Comparison of ENCODE assay signal across 1 cellular context in the genomic region with DNA sequence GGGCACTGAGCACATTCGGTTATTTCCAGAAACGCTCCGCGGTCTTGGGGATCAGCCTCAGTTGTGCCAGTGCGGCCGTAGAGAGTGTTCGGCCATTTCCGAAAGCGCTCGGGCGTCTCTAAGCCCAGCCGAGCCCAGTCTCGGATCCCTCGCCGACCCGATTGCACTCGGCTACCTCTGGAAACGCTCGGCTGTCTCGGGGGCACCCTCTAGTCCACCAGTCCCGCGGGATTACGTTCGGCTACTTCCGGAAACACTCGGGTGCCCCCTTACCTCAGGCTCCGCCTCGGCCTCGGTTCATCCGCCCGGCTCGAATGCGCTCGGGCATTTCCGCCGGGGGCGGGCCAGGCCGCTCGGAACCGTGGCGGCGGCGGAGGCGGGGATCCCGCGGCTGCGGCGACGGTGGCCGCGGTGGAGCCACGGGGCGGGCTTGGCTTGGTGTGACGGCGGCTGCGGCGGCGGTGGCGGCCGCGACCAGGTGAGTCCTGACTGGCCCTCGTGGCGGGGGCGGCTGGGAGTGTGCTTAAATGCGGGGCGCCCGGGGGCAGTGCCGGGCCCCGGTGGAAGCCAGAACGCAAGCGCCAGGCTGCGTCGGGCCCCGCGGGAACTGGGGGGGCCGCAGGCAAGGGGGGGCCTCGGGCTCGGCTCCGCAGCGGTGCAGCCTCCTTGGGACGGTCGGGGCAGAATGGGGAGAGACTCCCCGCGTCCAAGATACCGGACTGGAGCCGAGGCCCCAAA.
TF ChIP-seq lines count a peak whose summit lies in the region.

Gene PIK3R2, plus strand, starts transcription at position 347 of the 738 bp plus-strand sequence. CDS start 2,717 bp downstream, outside the sequence.

TF ChIP-seq in HepG2, 621 proteins besides CTCF, POLR2A, EP300 and RAD21 (continued from another document):
- peak; percentile 49; the same call in 1 of the 2 replicates for TF ChIP-seq ZBTB25 (CRISPR knock-in tag; IDR thresholded peaks at IDR 0.05)
- TF ChIP-seq HNRNPLL (IDR thresholded peaks at IDR 0.05; ENCODE audit: low read depth, low read length, poor library complexity, severe bottlenecking) = peak; percentile 68
- peak; percentile 57; the same call in 1 of the 2 replicates for TF ChIP-seq ZNF235 (CRISPR knock-in tag; IDR thresholded peaks at IDR 0.05; ENCODE audit: borderline replicate concordance)
- 0 out of 2 replicates have a peak, but pooled peaks have one; percentile 39 for TF ChIP-seq NKX3-1 (CRISPR knock-in tag; IDR thresholded peaks at IDR 0.05)
- TF ChIP-seq CAMTA2 (CRISPR knock-in tag; IDR thresholded peaks at IDR 0.05; ENCODE audit: borderline replicate concordance) = 0 out of 2 replicates have a peak, but pooled peaks have one; percentile 76
- peak; percentile 2; the same call in 1 of the 2 replicates for TF ChIP-seq ISL2 (CRISPR knock-in tag; IDR thresholded peaks at IDR 0.05)
- TF ChIP-seq MXD3 (CRISPR knock-in tag; IDR thresholded peaks at IDR 0.05) = no peak; the same call in 1 of the 2 replicates
- TF ChIP-seq SMYD3 (CRISPR knock-in tag; IDR thresholded peaks at IDR 0.05) = 0 out of 2 replicates have a peak, but pooled peaks have one; percentile 48
- TF ChIP-seq SRSF4 (IDR thresholded peaks at IDR 0.05; ENCODE audit: low read depth, low read length, poor library complexity, severe bottlenecking) = no peak
- 0 out of 2 replicates have a peak, but pooled peaks have one; percentile 36 for TF ChIP-seq TMF1 (CRISPR knock-in tag; IDR thresholded peaks at IDR 0.05; ENCODE audit: low read depth)
- TF ChIP-seq, protein P1, sequence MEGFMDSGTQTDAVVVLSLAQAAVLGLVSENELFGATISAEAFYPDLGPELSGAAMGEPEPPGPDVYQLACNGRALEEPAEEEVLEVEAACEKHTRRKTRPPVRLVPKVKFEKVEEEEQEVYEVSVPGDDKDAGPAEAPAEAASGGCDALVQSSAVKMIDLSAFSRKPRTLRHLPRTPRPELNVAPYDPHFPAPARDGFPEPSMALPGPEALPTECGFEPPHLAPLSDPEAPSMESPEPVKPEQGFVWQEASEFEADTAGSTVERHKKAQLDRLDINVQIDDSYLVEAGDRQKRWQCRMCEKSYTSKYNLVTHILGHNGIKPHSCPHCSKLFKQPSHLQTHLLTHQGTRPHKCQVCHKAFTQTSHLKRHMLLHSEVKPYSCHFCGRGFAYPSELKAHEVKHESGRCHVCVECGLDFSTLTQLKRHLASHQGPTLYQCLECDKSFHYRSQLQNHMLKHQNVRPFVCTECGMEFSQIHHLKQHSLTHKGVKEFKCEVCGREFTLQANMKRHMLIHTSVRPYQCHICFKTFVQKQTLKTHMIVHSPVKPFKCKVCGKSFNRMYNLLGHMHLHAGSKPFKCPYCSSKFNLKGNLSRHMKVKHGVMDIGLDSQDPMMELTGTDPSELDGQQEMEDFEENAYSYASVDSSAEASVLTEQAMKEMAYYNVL (CRISPR knock-in tag; IDR thresholded peaks at IDR 0.05; ENCODE audit: borderline replicate concordance) = peak; percentile 35; the same call in 1 of the 2 replicates
- TF ChIP-seq TOPORS (CRISPR knock-in tag; IDR thresholded peaks at IDR 0.05) = peak; percentile 56; the same call in 1 of the 2 replicates
- TF ChIP-seq TCF12 (IDR thresholded peaks at IDR 0.05) = no peak
- no peak for TF ChIP-seq TCF12 (CRISPR knock-in tag; IDR thresholded peaks at IDR 0.05)
- TF ChIP-seq YEATS4 (CRISPR knock-in tag; IDR thresholded peaks at IDR 0.05; ENCODE audit: borderline replicate concordance) = peak; percentile 67; the same call in 1 of the 2 replicates
- peak; percentile 31; the same call in 1 of the 2 replicates for TF ChIP-seq ZBTB7A (CRISPR knock-in tag; IDR thresholded peaks at IDR 0.05)
- 0 out of 2 replicates have a peak, but pooled peaks have one; percentile 27 for TF ChIP-seq ZNF124 (CRISPR knock-in tag; IDR thresholded peaks at IDR 0.05)
- TF ChIP-seq POLR2G (IDR thresholded peaks at IDR 0.05; ENCODE audit: low read depth, low read length) = peak; percentile 80
- peak; percentile 67; the same call in 1 of the 2 replicates for TF ChIP-seq POLR2AphosphoS5 (IDR thresholded peaks at IDR 0.05; ENCODE audit: low read depth, low read length)
- peak; percentile 87 for TF ChIP-seq ZNF563 (CRISPR knock-in tag; IDR thresholded peaks at IDR 0.05)
- peak; percentile 54; the same call in 1 of the 2 replicates for TF ChIP-seq GABPB1 (CRISPR knock-in tag; IDR thresholded peaks at IDR 0.05)
- TF ChIP-seq MAX (IDR thresholded peaks at IDR 0.05) = peak; percentile 78
- TF ChIP-seq KDM5B (CRISPR knock-in tag; IDR thresholded peaks at IDR 0.05; ENCODE audit: borderline replicate concordance) = peak; percentile 71
- TF ChIP-seq PHF21A (CRISPR knock-in tag; IDR thresholded peaks at IDR 0.05) = peak; percentile 13
- no peak for TF ChIP-seq POLR2AphosphoS2 (IDR thresholded peaks at IDR 0.05; ENCODE audit: low read depth, low read length)
- peak; percentile 18; the same call in 1 of the 2 replicates for TF ChIP-seq ZNF557 (CRISPR knock-in tag; IDR thresholded peaks at IDR 0.05)
- TF ChIP-seq ZFP91 (CRISPR knock-in tag; IDR thresholded peaks at IDR 0.05; ENCODE audit: borderline replicate concordance) = peak; percentile 42; the same call in 1 of the 2 replicates
- TF ChIP-seq TBL1XR1 (IDR thresholded peaks at IDR 0.05; ENCODE audit: borderline replicate concordance, low read length, partially characterized antibody) = peak; percentile 34
- TF ChIP-seq ZNF350 (CRISPR knock-in tag; IDR thresholded peaks at IDR 0.05; ENCODE audit: borderline replicate concordance, low read depth) = peak; percentile 49; the same call in 1 of the 2 replicates
- 0 out of 2 replicates have a peak, but pooled peaks have one; percentile 13 for TF ChIP-seq ZNF337 (CRISPR knock-in tag; IDR thresholded peaks at IDR 0.05; ENCODE audit: borderline replicate concordance, low read depth)
- no peak for TF ChIP-seq ZNF460 (CRISPR knock-in tag; IDR thresholded peaks at IDR 0.05; ENCODE audit: borderline replicate concordance)
- TF ChIP-seq MXI1 (IDR thresholded peaks at IDR 0.05; ENCODE audit: borderline replicate concordance, low read depth, low read length) = peak; percentile 61; the same call in 1 of the 3 replicates
- 0 out of 2 replicates have a peak, but pooled peaks have one; percentile 1 for TF ChIP-seq ARHGAP35 (CRISPR knock-in tag; IDR thresholded peaks at IDR 0.05; ENCODE audit: borderline replicate concordance)
- peak; percentile 18; the same call in 1 of the 2 replicates for TF ChIP-seq HOXA3 (CRISPR knock-in tag; IDR thresholded peaks at IDR 0.05)
- TF ChIP-seq NR2F2 (IDR thresholded peaks at IDR 0.05; ENCODE audit: borderline replicate concordance, low read depth) = no peak; the same call in 1 of the 2 replicates
